ENCODE assay signal across 12 cellular contexts in the genomic region with DNA sequence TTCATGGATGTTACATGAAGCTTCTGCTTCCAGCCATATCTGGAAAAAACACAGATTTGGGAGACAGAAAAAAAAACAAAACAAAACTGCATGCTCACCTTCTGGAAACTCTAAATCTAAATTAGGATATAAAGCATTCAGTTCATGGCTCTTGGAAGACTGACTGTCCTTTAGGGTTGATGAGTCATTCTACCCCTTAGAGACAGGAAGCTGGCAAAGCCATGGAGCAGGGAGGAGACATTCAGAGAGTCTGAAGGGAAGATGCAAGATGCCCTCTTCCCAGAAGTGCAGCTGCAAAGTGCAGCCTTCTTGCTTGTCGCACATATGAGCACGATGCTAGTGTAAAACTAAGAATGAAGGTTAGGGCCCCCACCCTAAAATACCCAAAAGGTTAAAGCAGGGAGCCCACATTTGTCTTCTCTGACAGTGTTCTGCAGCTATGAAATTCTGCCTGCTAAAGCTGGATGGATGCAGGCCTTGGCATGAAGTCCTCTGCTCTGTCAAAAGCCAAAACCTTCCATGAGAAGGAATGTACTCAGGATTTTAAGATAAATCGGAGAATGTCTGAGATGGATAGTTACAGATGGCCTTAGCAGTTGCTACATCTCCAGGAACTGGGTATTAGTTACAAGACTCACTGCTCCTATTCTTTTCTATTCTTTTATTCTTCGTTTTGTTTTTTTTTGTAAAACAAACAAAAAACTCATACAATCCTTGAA.
DNase-seq lines count a peak whose midpoint lies in the region; ATAC-seq, FAIRE-seq and TF ChIP-seq lines count a peak whose summit lies in the region.
"Had no signal": no experiment of that assay in that cellular context is flagged by ENCODE, and none has a peak within 500 bp of the region (broad histone marks: within the 10 kb centered on the region; RNA-seq: fewer than 3 reads in every experiment).

No MANE protein-coding gene starts in this region.

- H3K36me3 ChIP-seq in DND-41 (ENCODE audit: insufficient read depth, low read length) (no peaks in the 10 kb centered on the region), endothelial cell of umbilical vein (ENCODE audit: control insufficient read depth in 2 of 2, extremely low read depth in 1 of 2, insufficient read depth in 2 of 2, low read length in 2 of 2) (no peaks in the 10 kb centered on the region)
- H3K36me3 ChIP-seq: ascending aorta, gastroesophageal sphincter had no signal

- dilution Hi-C loops in endothelial cell of umbilical vein (cut with MboI; ENCODE audit: extremely low pct_ligation_motif_present, low sequenced_read_pairs): no loop called here

- H3K9me1 ChIP-seq in endothelial cell of umbilical vein (replicated peaks; ENCODE audit: control insufficient read depth, extremely low read depth, insufficient read depth, low read length): no peaks in the 10 kb centered on the region

- H3K27ac ChIP-seq in DND-41 (ENCODE audit: low read length) (no peak overlapping the region), endothelial cell of umbilical vein (ENCODE audit: insufficient read depth, low read depth, low read length) (no peak overlapping the region)
- H3K27ac ChIP-seq: ascending aorta, gastroesophageal sphincter had no signal

- peak; percentile 47; the same call in 2 of the 3 replicates for ATAC-seq in DND-41 (ENCODE audit: insufficient read depth, low read depth)
- ATAC-seq in omental fat pad (ENCODE audit: low FRiP score): peak; percentile 73
- ATAC-seq: gastroesophageal sphincter had no signal

- no peak for FAIRE-seq in endothelial cell of umbilical vein (lab: Jason Lieb, UNC)

- TF ChIP-seq POLR2A in endothelial cell of umbilical vein (IDR thresholded peaks at IDR 0.05; ENCODE audit: low read depth, low read length): no peak

- TF ChIP-seq CTCF in DND-41 (IDR thresholded peaks at IDR 0.05; ENCODE audit: borderline replicate concordance, extremely low read depth, low read length, poor library complexity, severe bottlenecking) (no peak), endothelial cell of umbilical vein (IDR thresholded peaks at IDR 0.05; ENCODE audit: extremely low read depth in 1 of 2, insufficient read depth in 1 of 2, low read depth in 1 of 2, low read length in 2 of 2) (no peak), omental fat pad (IDR thresholded peaks at IDR 0.05) (no peak), GM10266 (IDR thresholded peaks at IDR 0.05; ENCODE audit: control insufficient read depth, insufficient read depth, low read depth, missing control alignments) (no peak)

- H3K4me3 ChIP-seq in DND-41 (ENCODE audit: low read depth in 1 of 2, low read length in 2 of 2) (no peak overlapping the region), endothelial cell of umbilical vein (replicated peaks in 1 of 3; ENCODE audit: insufficient read depth in 1 of 3, low read depth in 1 of 3, low read length in 3 of 3) (no peak overlapping the region)
- H3K4me3 ChIP-seq: ascending aorta, gastroesophageal sphincter, skin epidermis had no signal

- POLR2A ChIA-PET in endothelial cell of umbilical vein (lab: Charles Lee): no interaction called here

- BruUV-seq in endothelial cell of umbilical vein (replicated peaks; lab: Mats Ljungman, UMichigan): no TSS peak

- H3K79me2 ChIP-seq in DND-41 (ENCODE audit: insufficient read depth, low read length) (no peaks in the 10 kb centered on the region), endothelial cell of umbilical vein (ENCODE audit: control insufficient read depth, insufficient read depth, low read length) (no peaks in the 10 kb centered on the region)

- CTCF ChIA-PET in endothelial cell of umbilical vein (lab: Charles Lee): interaction anchor here (1.8 kb wide), 1 partner anchor 17 kb away, joined by 7 read pairs; no protein-coding TSS in a partner anchor

- intact Hi-C loops in endothelial cell of umbilical vein (cut with micrococcal nuclease): no loop called here

- H2AFZ ChIP-seq in DND-41 (ENCODE audit: low read depth, low read length): no peak overlapping the region
- no peak overlapping the region for H2AFZ ChIP-seq in endothelial cell of umbilical vein (ENCODE audit: low read depth, low read length)

- H4K20me1 ChIP-seq in DND-41 (ENCODE audit: insufficient read depth, low read length) (no peaks in the 10 kb centered on the region), endothelial cell of umbilical vein (replicated peaks; ENCODE audit: control insufficient read depth, extremely low read depth, insufficient read depth, low read length) (no peaks in the 10 kb centered on the region)

- no peaks in the 10 kb centered on the region for H3K4me1 ChIP-seq in DND-41 (ENCODE audit: insufficient read depth, low read length)
- peaks cover 2% of the 10 kb centered on the region for H3K4me1 ChIP-seq in endothelial cell of umbilical vein (ENCODE audit: control insufficient read depth, extremely low read depth, insufficient read depth, low read length)

- no peak overlapping the region for H3K9ac ChIP-seq in DND-41 (ENCODE audit: low read depth, low read length)
- no peak overlapping the region for H3K9ac ChIP-seq in endothelial cell of umbilical vein (replicated peaks; ENCODE audit: extremely low read depth, insufficient read depth, low read length)

- H3K9me3 ChIP-seq in DND-41 (ENCODE audit: insufficient read depth, low read length, severe bottlenecking): no peaks in the 10 kb centered on the region
- no peaks in the 10 kb centered on the region for H3K9me3 ChIP-seq in endothelial cell of umbilical vein (replicated peaks; ENCODE audit: control insufficient read depth, insufficient read depth, low read length)
- H3K9me3 ChIP-seq: ascending aorta, gastroesophageal sphincter had no signal

- no peak overlapping the region for H3K4me2 ChIP-seq in DND-41 (ENCODE audit: insufficient read depth, low read length)
- H3K4me2 ChIP-seq in endothelial cell of umbilical vein (ENCODE audit: insufficient read depth, low read length): no peak overlapping the region

- H3K27me3 ChIP-seq in DND-41 (ENCODE audit: insufficient read depth, low read length, poor library complexity): no peaks in the 10 kb centered on the region
- peaks cover 0 to 1% of the 10 kb centered on the region in 2 experiments for H3K27me3 ChIP-seq in endothelial cell of umbilical vein (ENCODE audit: control insufficient read depth in 2 of 2, insufficient read depth in 2 of 2, low read length in 2 of 2)
- H3K27me3 ChIP-seq: ascending aorta, gastroesophageal sphincter had no signal

- DNase-seq in DND-41 (no peak), NCI-H460 (ENCODE audit: extremely low read depth, low read depth) (peak; percentile 15), endothelial cell of umbilical vein (ENCODE audit: low read depth, low spot score) (no peak), omental fat pad (ENCODE audit: low spot score) (no peak), GM10266 (ENCODE audit: extremely low spot score) (no peak), NCI-H2227 (lab: John Stamatoyannopoulos, UW; ENCODE audit: unreplicated experiment) (no peak)
- no peak for DNase-seq in NK-92 treated with Interleukin-12 subunit alpha and Interleukin-12 subunit beta, amount 100 ng/mL, for 24 hours (lab: John Stamatoyannopoulos, UW)
- DNase-seq in activated naive CD4-positive, alpha-beta T cell treated with anti-CD3 and anti-CD28 coated beads, Interleukin-2, amount 50 U/mL, for 16 hours: no peak
- DNase-seq: stimulated activated CD8-positive, alpha-beta memory T cell treated with anti-CD3 and anti-CD28 coated beads, Interleukin-4, amount 100 ng/mL, for 48 hours had no signal

TF ChIP-seq in endothelial cell of umbilical vein, 7 proteins besides CTCF, POLR2A, EP300 and RAD21:
- TF ChIP-seq, protein P1, sequence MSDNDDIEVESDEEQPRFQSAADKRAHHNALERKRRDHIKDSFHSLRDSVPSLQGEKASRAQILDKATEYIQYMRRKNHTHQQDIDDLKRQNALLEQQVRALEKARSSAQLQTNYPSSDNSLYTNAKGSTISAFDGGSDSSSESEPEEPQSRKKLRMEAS (IDR thresholded peaks at IDR 0.05; ENCODE audit: insufficient read depth, insufficient read length): no peak
- TF ChIP-seq POLR2AphosphoS5 (IDR thresholded peaks at IDR 0.05; ENCODE audit: insufficient read depth, low read depth, low read length) (no peak), EZH2 (IDR thresholded peaks at IDR 0.05; ENCODE audit: borderline replicate concordance, low read depth, low read length, severe bottlenecking) (no peak), FOS (IDR thresholded peaks at IDR 0.05; ENCODE audit: borderline replicate concordance, insufficient read depth, low read length) (peak; percentile 43), MYC (IDR thresholded peaks at IDR 0.05; ENCODE audit: low read depth, low read length) (no peak), JUN (IDR thresholded peaks at IDR 0.05; ENCODE audit: borderline replicate concordance, insufficient read depth, insufficient read length, low read depth) (peak; percentile 23), GATA2 (IDR thresholded peaks at IDR 0.05; ENCODE audit: insufficient read depth, insufficient read length, low read depth, low read length) (no peak)
